Comparison of ENCODE assay signal across 15 cellular contexts in genomic region chr12:124394462-124395128, GRCh38.
DNase-seq lines count a peak whose midpoint lies in the region; ATAC-seq, FAIRE-seq and TF ChIP-seq lines count a peak whose summit lies in the region.
"Had no signal": no experiment of that assay in that cellular context is flagged by ENCODE, and none has a peak within 500 bp of the region (broad histone marks: within the 10 kb centered on the region; RNA-seq: fewer than 3 reads in every experiment).

No MANE protein-coding gene starts in this region.

- intact Hi-C loops in psoas muscle (cut with DNase I): loop anchor here (5.0 kb wide), 3 partner anchors 37 to 58 kb away; no protein-coding TSS in a partner anchor

- H3K27me3 ChIP-seq in MG63 (no peaks in the 10 kb centered on the region), endocrine pancreas (ENCODE audit: control insufficient read depth, insufficient read depth, low read length) (no peaks in the 10 kb centered on the region), psoas muscle (ENCODE audit: insufficient read depth in 3 of 3, low read length in 2 of 3) (no peaks in the 10 kb centered on the region)
- H3K27me3 ChIP-seq: BE2C, neutrophil, Peyer's patch had no signal

- no peak for TF ChIP-seq POLR2A in A549 (IDR thresholded peaks at IDR 0.05; ENCODE audit: low read length)

- peak overlapping the region; percentile 67 for H3K9ac ChIP-seq in endocrine pancreas (ENCODE audit: control insufficient read depth, insufficient read depth, low read length)

- H3K9me3 ChIP-seq in A549: no peaks in the 10 kb centered on the region
- no peaks in the 10 kb centered on the region for H3K9me3 ChIP-seq in MG63
- H3K9me3 ChIP-seq in endocrine pancreas (ENCODE audit: control insufficient read depth, low read length): no peaks in the 10 kb centered on the region
- H3K9me3 ChIP-seq in psoas muscle: no peaks in the 10 kb centered on the region
- H3K9me3 ChIP-seq: BE2C, neutrophil, Peyer's patch had no signal

- CTCF ChIA-PET in A549 (lab: Yijun Ruan, JAX): interaction anchor here (0.9 to 10.2 kb wide), 8 partner anchors 14 to 357 kb away, joined by 3 to 87 read pairs (median 3); no protein-coding TSS in a partner anchor

- TF ChIP-seq RAD21 in A549 (conservative IDR thresholded peaks at IDR 0.05 in 1 of 2, IDR thresholded peaks at IDR 0.05 in 1 of 2): no peak

- DNase-seq in A549 (ENCODE audit: low read depth in 1 of 2, low spot score in 1 of 2) (peak in 1 of 2 experiments; percentile 61), MG63 (peak; percentile 79), psoas muscle (no peak), NCI-H345 treated with DMSO at 0.1 percent for 48 hours (lab: John Stamatoyannopoulos, UW; ENCODE audit: unreplicated experiment) (no peak), middle frontal gyrus (ENCODE audit: extremely low spot score, low spot score) (no peak), kidney tubule cell (ENCODE audit: low spot score) (no peak)
- DNase-seq: left colon; NCI-H226; Peyer's patch; stimulated activated CD4-positive, alpha-beta T cell treated with anti-CD3 and anti-CD28 coated beads, Interleukin-12 subunit alpha, Interleukin-12 subunit beta, amount 100 ng/mL, for 4 hours had no signal

- H3K36me3 ChIP-seq in MG63: peaks cover 61% of the 10 kb centered on the region
- H3K36me3 ChIP-seq in endocrine pancreas (ENCODE audit: control insufficient read depth, insufficient read depth, low read length): no peaks in the 10 kb centered on the region
- H3K36me3 ChIP-seq in psoas muscle (ENCODE audit: insufficient read depth in 1 of 2, low read depth in 1 of 2): peaks cover 0 to 38% of the 10 kb centered on the region in 2 donors

- H3K4me3 ChIP-seq in A549: no peak overlapping the region
- no peak overlapping the region for H3K4me3 ChIP-seq in MG63
- H3K4me3 ChIP-seq in endocrine pancreas (ENCODE audit: control insufficient read depth, insufficient read depth, low read length): no peak overlapping the region
- H3K4me3 ChIP-seq in psoas muscle: no peak overlapping the region
- H3K4me3 ChIP-seq: Peyer's patch had no signal

- no peak for FAIRE-seq in A549 (lab: Jason Lieb, UNC)
- FAIRE-seq: GM12891 had no signal

- POLR2A ChIA-PET in A549 (lab: Yijun Ruan, JAX): no interaction called here

- ATAC-seq in A549 (no peak), psoas muscle (no peak), GM18868 (IDR thresholded peaks at IDR 0.05; ENCODE audit: unreplicated experiment) (no peak)
- ATAC-seq: left colon had no signal

- TF ChIP-seq CTCF in A549 (IDR thresholded peaks at IDR 0.05): no peak
- no peak for TF ChIP-seq CTCF in psoas muscle (IDR thresholded peaks at IDR 0.05)

- 38% methylated on average over 6 of the region's 6 CpGs for WGBS in A549 (ENCODE audit: missing lambda C conversion rate)
- 66 to 74% (median 67%) methylated on average over 6 of the region's 6 CpGs for WGBS in psoas muscle, 3 donors

- TF ChIP-seq EP300 in A549 (IDR thresholded peaks at IDR 0.05): no peak

- H3K4me2 ChIP-seq in A549: peak overlapping the region; percentile 97

- H3K4me1 ChIP-seq in A549 (peaks cover 98% of the 10 kb centered on the region), endocrine pancreas (ENCODE audit: control insufficient read depth, insufficient read depth, low read length) (no peaks in the 10 kb centered on the region), psoas muscle (peaks cover 70% of the 10 kb centered on the region)

- H3K27ac ChIP-seq in A549: peak overlapping the region; percentile 99 to 100
- peak overlapping the region; percentile 78 for H3K27ac ChIP-seq in psoas muscle
- H3K27ac ChIP-seq: neutrophil had no signal

TF ChIP-seq in A549, 52 proteins besides CTCF, POLR2A, EP300 and RAD21:
- TF ChIP-seq ZFP36 (IDR thresholded peaks at IDR 0.05; ENCODE audit: borderline replicate concordance, partially characterized antibody) (peak; percentile 45), SMC3 (IDR thresholded peaks at IDR 0.05) (no peak)
